Comparison of ENCODE assay signal across 2 cellular contexts in the genomic region with DNA sequence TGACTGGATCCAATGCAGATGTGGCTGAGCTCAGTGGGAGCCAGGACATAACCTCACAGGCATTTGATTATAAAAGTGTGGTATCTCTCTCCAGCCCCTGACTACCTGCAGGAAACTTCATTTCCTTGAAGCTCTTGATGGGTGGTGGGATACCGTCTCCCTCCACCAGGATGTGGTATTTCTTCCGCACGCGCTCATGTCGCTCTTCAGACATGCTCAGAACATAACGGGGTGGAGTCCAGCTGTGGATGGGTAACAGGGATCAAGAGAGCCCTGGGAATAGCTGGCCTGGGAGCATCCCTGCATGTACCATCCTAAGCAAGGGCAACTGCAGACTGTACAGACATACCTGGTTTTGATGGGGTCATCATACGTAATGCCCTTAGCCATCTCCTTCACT.
TF ChIP-seq lines count a peak whose summit lies in the region.

No MANE protein-coding gene starts in this region.

TF ChIP-seq in A549, 52 proteins besides CTCF, POLR2A, EP300 and RAD21:
- TF ChIP-seq MAX (IDR thresholded peaks at IDR 0.05) (no peak), ZSCAN20 (CRISPR knock-in tag; IDR thresholded peaks at IDR 0.05) (no peak), ESRRA (IDR thresholded peaks at IDR 0.05; ENCODE audit: borderline replicate concordance, low read length) (no peak), HES2 (IDR thresholded peaks at IDR 0.05) (no peak), HOXB5 (CRISPR knock-in tag; IDR thresholded peaks at IDR 0.05) (no peak), ATOH8 (CRISPR knock-in tag; IDR thresholded peaks at IDR 0.05; ENCODE audit: low read depth) (no peak), HOXA7 (CRISPR knock-in tag; IDR thresholded peaks at IDR 0.05) (no peak), ZNF302 (CRISPR knock-in tag; IDR thresholded peaks at IDR 0.05) (no peak), CBX8 (IDR thresholded peaks at IDR 0.05) (no peak), NPAS2 (CRISPR knock-in tag; IDR thresholded peaks at IDR 0.05; ENCODE audit: borderline replicate concordance) (no peak), FOXS1 (CRISPR knock-in tag; IDR thresholded peaks at IDR 0.05) (no peak), TP53 (CRISPR knock-in tag; IDR thresholded peaks at IDR 0.05) (no peak), BCL3 (IDR thresholded peaks at IDR 0.05) (no peak), ZC3H11A (IDR thresholded peaks at IDR 0.05) (no peak), NR3C1 (IDR thresholded peaks at IDR 0.05) (no peak)

TF ChIP-seq in HCT116, 20 proteins besides CTCF, POLR2A, EP300 and RAD21:
- no peak for TF ChIP-seq MAX (IDR thresholded peaks at IDR 0.05)
- no peak for TF ChIP-seq FOSL1 (IDR thresholded peaks at IDR 0.05; ENCODE audit: low read depth)
- no peak for TF ChIP-seq ELF1 (IDR thresholded peaks at IDR 0.05; ENCODE audit: borderline replicate concordance, low read depth)
- no peak for TF ChIP-seq SRF (IDR thresholded peaks at IDR 0.05; ENCODE audit: low read depth)
